8 cellular contexts compared by ENCODE assay signal in the genomic region with DNA sequence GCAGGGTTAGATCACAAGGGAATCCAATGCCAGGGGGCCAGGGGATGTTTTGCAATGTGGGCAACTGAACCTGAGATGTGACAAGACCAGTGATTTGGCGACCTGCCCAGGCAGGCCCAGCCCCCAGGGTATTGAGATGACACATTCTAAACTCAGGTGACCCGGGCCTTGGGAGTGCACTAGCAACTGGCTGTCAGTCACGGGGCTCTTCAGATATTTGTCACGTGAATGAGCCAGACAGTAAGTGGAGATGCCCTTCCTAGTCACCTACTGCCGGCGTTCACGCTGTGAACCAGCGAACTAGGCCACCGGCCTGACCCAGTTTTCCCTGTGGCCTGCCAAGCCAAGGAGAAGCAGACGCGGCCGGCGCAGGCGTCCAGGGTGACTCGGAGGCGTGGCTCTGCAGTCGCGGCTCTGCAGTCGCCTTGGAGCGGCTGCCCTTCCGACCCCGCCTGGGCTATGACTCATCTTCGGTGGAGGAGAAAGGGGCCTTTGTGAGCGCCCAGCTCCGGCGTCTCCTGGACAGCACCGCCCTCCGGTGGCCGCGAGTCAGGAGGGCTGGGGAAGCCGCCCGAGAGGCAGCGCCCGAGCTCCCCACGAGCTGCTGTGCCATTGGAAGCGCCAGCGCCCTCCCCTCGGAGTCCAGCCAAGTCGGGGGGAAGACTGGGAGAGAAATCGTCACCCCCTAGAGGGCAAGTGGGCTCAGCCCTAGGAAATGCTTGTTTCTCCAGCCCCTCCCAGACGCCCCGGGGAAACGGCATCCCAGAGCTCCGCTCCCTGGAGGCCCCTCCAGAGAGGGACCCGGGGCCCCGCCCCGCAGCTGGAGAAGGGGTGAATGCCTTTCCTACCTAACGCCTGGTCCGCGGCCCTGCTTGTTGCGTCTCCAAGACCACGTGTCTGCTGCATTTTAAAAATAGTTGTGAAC. TPM values are rescaled to one million over a fixed set of nuclear protein-coding genes. Genes with fewer than 3 reads are reported as not detected.
DNase-seq lines count a peak whose midpoint lies in the region; ATAC-seq, FAIRE-seq and TF ChIP-seq lines count a peak whose summit lies in the region.

No MANE protein-coding gene starts in this region.

- no peaks in the 10 kb centered on the region for H3K36me3 Mint-ChIP-seq in HFFc6 (ENCODE audit: low read depth)
- no peaks in the 10 kb centered on the region for H3K36me3 Mint-ChIP-seq in activated naive CD8-positive, alpha-beta T cell treated with anti-CD3 and anti-CD28 coated beads for 36 hours

- H3K27me3 ChIP-seq in pancreas (no peaks in the 10 kb centered on the region), tibial artery (no peaks in the 10 kb centered on the region)

- H3K27ac Mint-ChIP-seq in HFFc6 = peak overlapping the region; percentile 85
- peak overlapping the region; percentile 94 for H3K27ac Mint-ChIP-seq in activated naive CD8-positive, alpha-beta T cell treated with anti-CD3 and anti-CD28 coated beads for 36 hours

- H3K4me3 ChIP-seq in GM08714 (ENCODE audit: low read length) (peak overlapping the region; percentile 60), NB4 (ENCODE audit: low read depth, low read length) (peak overlapping the region; percentile 50), pancreas (peak overlapping the region; percentile 8 to 48 (median 26)), tibial artery (peak overlapping the region; percentile 48 to 62)

- FAIRE-seq in pancreas (lab: Jason Lieb, UNC) = peak; percentile 86

- 0 to 1% methylated on average over 49 to 52 of the region's 52 CpGs for WGBS in pancreas, 2 donors

- H3K9me3 ChIP-seq in pancreas (no peaks in the 10 kb centered on the region), tibial artery (no peaks in the 10 kb centered on the region)

- intact Hi-C loops in Right ventricle myocardium inferior (cut with DNase I) = loop anchor here (1.0 to 2.0 kb wide), 3 partner anchors 38 to 96 kb away; a partner anchor contains a TSS
- intact Hi-C loops in pancreas (cut with DNase I) = loop anchor here in 1 of 3 donors (5.0 kb wide), 1 partner anchor 95 kb away; no protein-coding TSS in a partner anchor
- intact Hi-C loops in tibial artery (cut with DNase I; ENCODE audit: low total_unique reads) = loop anchor here (2.0 kb wide), 3 partner anchors 38 to 96 kb away; a partner anchor contains a TSS

- H3K27ac ChIP-seq in pancreas = peak overlapping the region; percentile 67 to 92 (median 87)
- peak overlapping the region; percentile 86 to 95 for H3K27ac ChIP-seq in tibial artery

- H3K4me1 ChIP-seq in pancreas (peaks cover 0 to 8% (median 5%) of the 10 kb centered on the region in 3 donors), tibial artery (peaks cover 6 to 24% (median 12%) of the 10 kb centered on the region in 4 donors)

- no peaks in the 10 kb centered on the region for H3K36me3 ChIP-seq in pancreas
- H3K36me3 ChIP-seq in tibial artery = no peaks in the 10 kb centered on the region

- TF ChIP-seq POLR2A in NB4 (IDR thresholded peaks at IDR 0.05; ENCODE audit: extremely low read depth, insufficient read length) = peak; percentile 21

- peak; percentile 97 for ATAC-seq in Right ventricle myocardium inferior
- peak; percentile 95 to 98 (median 96) for ATAC-seq in pancreas

- peaks cover 5% of the 10 kb centered on the region; the same call in 1 of the 2 replicates for H3K27me3 Mint-ChIP-seq in HFFc6 (ENCODE audit: insufficient read depth)
- H3K27me3 Mint-ChIP-seq in activated naive CD8-positive, alpha-beta T cell treated with anti-CD3 and anti-CD28 coated beads for 36 hours = no peaks in the 10 kb centered on the region

- no peaks in the 10 kb centered on the region for H3K9me3 Mint-ChIP-seq in HFFc6
- H3K9me3 Mint-ChIP-seq in activated naive CD8-positive, alpha-beta T cell treated with anti-CD3 and anti-CD28 coated beads for 36 hours = no peaks in the 10 kb centered on the region

- H3K4me1 Mint-ChIP-seq in HFFc6 (ENCODE audit: low read depth) = peaks cover 26% of the 10 kb centered on the region
- peaks cover 18% of the 10 kb centered on the region for H3K4me1 Mint-ChIP-seq in activated naive CD8-positive, alpha-beta T cell treated with anti-CD3 and anti-CD28 coated beads for 36 hours

- H3K4me3 Mint-ChIP-seq in HFFc6 = peak overlapping the region; percentile 90
- H3K4me3 Mint-ChIP-seq in activated naive CD8-positive, alpha-beta T cell treated with anti-CD3 and anti-CD28 coated beads for 36 hours = peak overlapping the region; percentile 81

- peak; percentile 90 for TF ChIP-seq CTCF in HFFc6 (IDR thresholded peaks at IDR 0.05)
- TF ChIP-seq CTCF in NB4 (IDR thresholded peaks at IDR 0.05; ENCODE audit: low read depth, low read length) = peak; percentile 68
- TF ChIP-seq CTCF in pancreas (IDR thresholded peaks at IDR 0.05) = peak; percentile 86 to 88 (median 86)
- TF ChIP-seq CTCF in tibial artery (IDR thresholded peaks at IDR 0.05) = peak; percentile 91 to 95

- DNase-seq in HFFc6 (peak; percentile 97), NB4 (ENCODE audit: low read depth) (peak; percentile 99), SKM-1 (lab: John Stamatoyannopoulos, UW; ENCODE audit: unreplicated experiment) (peak; percentile 93), Right ventricle myocardium inferior (ENCODE audit: missing footprints) (peak; percentile 99), pancreas (peak; percentile 95 to 99 (median 99)), tibial artery (peak; percentile 98 to 100)
- DNase-seq in activated naive CD8-positive, alpha-beta T cell treated with anti-CD3 and anti-CD28 coated beads for 36 hours = peak; percentile 94

RNA-seq across cellular contexts. Expression of a gene that starts 38.8 kb away (rescaled TPM):
- 10 to 100 TPM; 60.5 to 74.4 (median 66.5) TPM for total RNA-seq in HFFc6 (2021; fragmentation: NEBNext Ultra II Directional; extraction: Animal tissue kit (Norgen Biotek cat#: 25700))
- total RNA-seq in activated naive CD8-positive, alpha-beta T cell treated with anti-CD3 and anti-CD28 coated beads for 36 hours = 100 to 1,000 TPM; 113 to 126 TPM
- total RNA-seq in Right ventricle myocardium inferior = 48.7 TPM
- 10 to 100 TPM; 41.3 to 73.7 (median 50.3) TPM for total RNA-seq in pancreas
- polyA plus RNA-seq in pancreas = 10 to 100 TPM; 49.8 to 84.3 TPM

Comparison
In these comparisons a context has a peak if more than half of its experiments do, and no peak if none do; other contexts are left out.
1. Peak in every context shown above with its lines: DNase-seq, ATAC-seq, H3K4me3 ChIP-seq and H3K27ac ChIP-seq.